Comparison of ENCODE assay signal across 1 cellular context in the genomic region with DNA sequence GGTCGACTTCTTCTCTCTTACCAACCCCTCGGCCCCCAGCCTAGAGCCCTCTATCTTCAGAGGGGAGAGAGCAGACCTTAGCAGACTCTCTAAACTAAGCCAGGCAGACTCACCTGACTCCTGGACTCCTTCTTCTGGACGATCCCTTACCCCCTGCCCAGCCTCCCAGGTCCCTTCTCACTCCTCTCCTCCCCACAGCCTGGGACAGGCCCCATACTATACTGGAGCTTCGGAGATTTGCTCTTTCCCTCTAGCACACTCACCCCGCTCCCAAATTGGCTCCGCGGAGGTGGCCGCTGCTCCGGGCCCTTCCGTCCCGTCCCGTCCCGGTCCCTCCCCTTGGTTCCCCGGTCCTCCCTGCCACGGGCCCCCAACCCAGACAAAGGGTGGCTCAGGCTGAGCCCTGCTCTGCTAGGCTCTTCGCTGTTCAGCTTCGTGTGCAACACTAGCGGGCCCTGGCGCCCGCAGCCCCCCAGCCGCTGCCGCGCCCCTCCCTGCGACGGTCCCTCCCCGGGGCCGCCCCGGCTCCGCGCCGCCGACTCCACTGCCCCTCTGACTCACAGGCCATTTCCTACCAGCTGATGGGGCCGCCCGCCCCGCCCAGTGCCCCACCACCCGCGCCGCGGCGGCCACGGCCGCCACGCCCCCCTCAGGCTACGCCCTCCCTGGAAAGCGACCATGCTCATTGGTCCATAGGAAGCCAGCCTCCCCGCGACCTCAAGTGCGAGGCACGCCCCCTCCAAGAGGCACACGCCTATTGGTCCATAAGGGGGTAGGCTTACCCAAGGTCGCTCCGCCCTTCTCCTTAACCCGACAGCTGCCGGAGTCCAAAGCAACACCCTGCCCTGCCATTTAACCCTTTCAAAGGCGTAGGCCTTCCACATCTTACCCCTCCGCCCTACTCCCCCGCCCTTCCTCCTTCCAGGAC.
A peak's percentile ranks its signal among the peaks of the same experiment; 100 is the strongest.
TF ChIP-seq lines count a peak whose summit lies in the region.

No MANE protein-coding gene starts in this region.

TF ChIP-seq in endothelial cell of umbilical vein, 7 proteins besides CTCF, POLR2A, EP300 and RAD21:
- TF ChIP-seq FOS (IDR thresholded peaks at IDR 0.05; ENCODE audit: borderline replicate concordance, insufficient read depth, low read length): peak; percentile 70
- no peak for TF ChIP-seq MYC (IDR thresholded peaks at IDR 0.05; ENCODE audit: low read depth, low read length)
- peak; percentile 90 for TF ChIP-seq POLR2AphosphoS5 (IDR thresholded peaks at IDR 0.05; ENCODE audit: insufficient read depth, low read depth, low read length)
TF ChIP-seq in endothelial cell of umbilical vein: peak in this region for 2.
